In the genomic region with DNA sequence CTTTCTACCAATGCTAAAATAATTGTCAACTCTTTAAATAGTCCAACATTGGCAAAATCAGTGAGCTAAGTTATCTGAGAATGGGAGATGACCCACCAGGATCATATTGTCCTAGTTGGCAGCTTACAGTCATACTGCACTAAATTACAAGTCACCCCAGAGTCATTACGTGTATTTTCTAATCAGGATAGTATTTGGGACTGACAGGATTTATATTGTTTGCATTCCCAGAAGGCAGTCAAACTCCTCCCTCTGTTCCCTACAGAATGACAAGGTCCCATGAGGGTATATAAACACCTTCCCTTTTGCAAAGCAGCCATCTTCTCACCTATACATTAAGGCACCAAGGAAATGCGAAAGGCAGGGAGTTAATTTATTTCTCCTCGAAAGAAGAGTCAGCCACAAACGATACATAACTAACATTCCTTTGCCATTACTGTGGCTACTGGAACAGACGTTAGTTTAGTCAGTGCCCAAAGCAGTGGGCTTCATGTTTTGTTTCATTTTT, we compare ENCODE assay signal across 12 cellular contexts.
DNase-seq lines count a peak whose midpoint lies in the region; ATAC-seq and TF ChIP-seq lines count a peak whose summit lies in the region.
"Had no signal": no experiment of that assay in that cellular context is flagged by ENCODE, and none has a peak within 500 bp of the region (broad histone marks: within the 10 kb centered on the region; RNA-seq: fewer than 3 reads in every experiment).

No MANE protein-coding gene starts in this region.

- ATAC-seq in left ventricle myocardium superior (no peak), GM21381 (IDR thresholded peaks at IDR 0.05; ENCODE audit: unreplicated experiment) (no peak), HG02759 (IDR thresholded peaks at IDR 0.05; ENCODE audit: unreplicated experiment) (no peak)
- ATAC-seq: T-cell had no signal

- no peaks in the 10 kb centered on the region for H3K9me3 ChIP-seq in PC-9 (ENCODE audit: insufficient read depth, low read depth)
- no peaks in the 10 kb centered on the region for H3K9me3 ChIP-seq in mucosa of rectum (ENCODE audit: control insufficient read depth in 2 of 2, low read length in 2 of 2)

- no peak overlapping the region for H2AFZ ChIP-seq in PC-9

- H3F3A ChIP-seq in PC-9 (ENCODE audit: insufficient read depth, low read depth), result peaks cover 28% of the 10 kb centered on the region

- BruUV-seq in PC-9 (replicated peaks; lab: Mats Ljungman, UMichigan), result no TSS peak

- no peaks in the 10 kb centered on the region for H3K79me2 ChIP-seq in PC-9 (ENCODE audit: low read depth)

- H3K4me3 ChIP-seq in BJ (ENCODE audit: low read depth, low read length) (no peak overlapping the region), PC-9 (0 out of 2 replicates have a peak overlapping the region, but pooled peaks have one; percentile 1), mucosa of rectum (ENCODE audit: low read length in 2 of 2) (peak overlapping the region in 1 of 2 donors; percentile 28)

- H3K9me2 ChIP-seq in PC-9 (ENCODE audit: insufficient read depth), result no peaks in the 10 kb centered on the region; the same call in 1 of the 2 replicates

- no peak for TF ChIP-seq CTCF in BJ (IDR thresholded peaks at IDR 0.05; ENCODE audit: insufficient read depth, low read depth, low read length)
- no peak for TF ChIP-seq CTCF in PC-9 (conservative IDR thresholded peaks at IDR 0.05)

- peaks cover 30% of the 10 kb centered on the region for H3K4me1 ChIP-seq in PC-9 (replicated peaks; ENCODE audit: insufficient read depth)
- H3K4me1 ChIP-seq in mucosa of rectum (ENCODE audit: control insufficient read depth in 2 of 2, insufficient read depth in 2 of 2, low read length in 2 of 2), result peaks cover 0 to 17% of the 10 kb centered on the region in 2 donors

- CTCF ChIA-PET in BJ (lab: Yijun Ruan, JAX), result no interaction called here
- CTCF ChIA-PET in PC-9 (lab: Charles Lee), result interaction anchor here (0.7 kb wide), 1 partner anchor 150 kb away, joined by 3 read pairs; no protein-coding TSS in a partner anchor

- POLR2A ChIA-PET in BJ (lab: Charles Lee) (interaction anchor here (0.6 kb wide), 2 partner anchors 16 to 283 kb away, joined by 3 read pairs; no protein-coding TSS in a partner anchor), PC-9 (lab: Charles Lee; ENCODE audit: unreplicated experiment) (interaction anchor here (0.6 kb wide), 1 partner anchor 776 kb away, joined by 3 read pairs; no protein-coding TSS in a partner anchor)

- H3K27me3 ChIP-seq in BJ (ENCODE audit: control insufficient read depth, insufficient read depth, low read length), result no peaks in the 10 kb centered on the region
- H3K27me3 ChIP-seq in PC-9 (ENCODE audit: insufficient read depth, low read depth), result no peaks in the 10 kb centered on the region
- no peaks in the 10 kb centered on the region for H3K27me3 ChIP-seq in mucosa of rectum (ENCODE audit: control insufficient read depth in 2 of 2, insufficient read depth in 2 of 2, low read length in 2 of 2)

- peak overlapping the region; percentile 69 for H3K27ac ChIP-seq in PC-9
- H3K27ac ChIP-seq in mucosa of rectum (ENCODE audit: low read depth in 2 of 2, low read length in 2 of 2), result peak overlapping the region; percentile 8 to 26

- peak overlapping the region in 1 of 2 donors; percentile 16 for H3K9ac ChIP-seq in mucosa of rectum (ENCODE audit: low read depth in 1 of 2, low read length in 2 of 2)

- DNase-seq in BJ (ENCODE audit: low read depth), result peak; percentile 40
- peak; percentile 22 to 75 for DNase-seq in PC-9
- DNase-seq in dermis blood vessel endothelial cell, result peak; percentile 32
- no peak for DNase-seq in left ventricle myocardium superior
- DNase-seq in UCSD-AML1 (lab: John Stamatoyannopoulos, UW; ENCODE audit: unreplicated experiment), result no peak
- DNase-seq: CD4-positive, alpha-beta T cell; NCI-H2029; posterior cingulate gyrus; T-cell had no signal

- H3K4me2 ChIP-seq in PC-9, result peak overlapping the region; percentile 63

- no peaks in the 10 kb centered on the region for H4K20me1 ChIP-seq in PC-9 (ENCODE audit: insufficient read depth)

- H3K36me3 ChIP-seq in BJ (ENCODE audit: control insufficient read depth, insufficient read depth, low read length) (peaks cover 1% of the 10 kb centered on the region; the same call in 1 of the 2 replicates), PC-9 (ENCODE audit: low read depth) (no peaks in the 10 kb centered on the region), mucosa of rectum (ENCODE audit: control insufficient read depth in 2 of 2, insufficient read depth in 2 of 2, low read length in 2 of 2) (no peaks in the 10 kb centered on the region)

- intact Hi-C loops in PC-9 (cut with micrococcal nuclease; ENCODE audit: unreplicated experiment), result loop anchor here (2.0 to 5.0 kb wide), 3 partner anchors 24 to 169 kb away; no protein-coding TSS in a partner anchor
- intact Hi-C loops in left ventricle myocardium superior (cut with micrococcal nuclease), result no loop called here

Comparison
In these comparisons a context has a peak if more than half of its experiments do, and no peak if none do; other contexts are left out.
1. DNase-seq: peak in BJ (single experiment), PC-9 (2 of 2) and dermis blood vessel endothelial cell (single experiment); none in left ventricle myocardium superior (single experiment) and UCSD-AML1 (single experiment).